In the genomic region with DNA sequence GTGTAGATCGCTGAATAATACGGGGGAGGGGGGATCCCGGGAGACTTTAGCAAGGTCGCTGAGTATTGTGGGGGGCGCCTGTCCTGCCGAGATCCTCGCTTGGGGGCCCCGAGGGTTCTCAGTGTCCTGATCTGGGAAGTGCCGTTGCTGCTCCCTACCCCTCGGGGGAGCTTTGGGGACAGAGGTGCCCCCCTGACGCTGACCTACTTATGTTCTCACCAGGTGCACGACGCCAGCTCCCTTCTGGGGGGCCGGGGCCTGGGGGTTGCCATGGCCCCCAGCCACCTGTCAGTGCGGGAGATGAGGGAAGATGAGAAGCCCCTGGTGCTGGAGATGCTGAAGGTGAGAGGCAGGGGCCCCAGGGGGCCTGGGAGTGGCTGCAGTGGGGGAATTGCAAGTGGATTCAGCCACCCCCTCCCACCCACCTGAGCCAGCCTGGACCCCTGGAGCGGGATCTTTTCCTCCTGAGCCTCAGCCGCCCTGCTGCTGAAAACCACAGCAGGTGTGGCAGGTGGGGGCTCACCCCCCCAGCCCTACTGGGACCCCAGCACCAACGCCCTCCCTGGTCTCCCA, we compare ENCODE assay signal across 6 cellular contexts. TPM values are rescaled to one million over a fixed set of nuclear protein-coding genes. Genes with fewer than 3 reads are reported as not detected.
DNase-seq lines count a peak whose midpoint lies in the region; ATAC-seq and TF ChIP-seq lines count a peak whose summit lies in the region.

No MANE protein-coding gene starts in this region.

- no peaks in the 10 kb centered on the region for H3K27me3 ChIP-seq in upper lobe of left lung

- 28 to 37% methylated on average over 5 to 17 of the region's 18 CpGs for WGBS in upper lobe of left lung, 2 donors

- no peak for DNase-seq in activated naive CD4-positive, alpha-beta T cell treated with anti-CD3 and anti-CD28 coated beads, Interleukin-2, amount 50 U/mL, for 16 hours
- DNase-seq in germinal center (ENCODE audit: low spot score) (peak; percentile 38), upper lobe of left lung (peak in 1 of 2 donors; percentile 12), NCI-H1048 (lab: John Stamatoyannopoulos, UW) (no peak)

- no peak for TF ChIP-seq CTCF in upper lobe of left lung (IDR thresholded peaks at IDR 0.05)

- no peaks in the 10 kb centered on the region for H3K9me3 Mint-ChIP-seq in activated naive CD4-positive, alpha-beta T cell treated with anti-CD3 and anti-CD28 coated beads, Interleukin-2, amount 50 U/mL, for 24 hours

- no peak for TF ChIP-seq POLR2A in upper lobe of left lung (IDR thresholded peaks at IDR 0.05)

- peak overlapping the region; percentile 75 for H3K4me3 Mint-ChIP-seq in activated naive CD4-positive, alpha-beta T cell treated with anti-CD3 and anti-CD28 coated beads, Interleukin-2, amount 50 U/mL, for 24 hours

- H3K27me3 Mint-ChIP-seq in activated naive CD4-positive, alpha-beta T cell treated with anti-CD3 and anti-CD28 coated beads, Interleukin-2, amount 50 U/mL, for 24 hours: no peaks in the 10 kb centered on the region

- peaks cover 4 to 30% (median 24%) of the 10 kb centered on the region in 4 donors for H3K36me3 ChIP-seq in upper lobe of left lung

- H3K9me3 ChIP-seq in upper lobe of left lung: no peaks in the 10 kb centered on the region

- H3K4me1 ChIP-seq in upper lobe of left lung: peaks cover 35 to 43% (median 42%) of the 10 kb centered on the region in 4 donors

- peaks cover 6% of the 10 kb centered on the region for H3K4me1 Mint-ChIP-seq in activated naive CD4-positive, alpha-beta T cell treated with anti-CD3 and anti-CD28 coated beads, Interleukin-2, amount 50 U/mL, for 24 hours

- peak overlapping the region; percentile 80 to 88 (median 85) for H3K27ac ChIP-seq in upper lobe of left lung

- H3K36me3 Mint-ChIP-seq in activated naive CD4-positive, alpha-beta T cell treated with anti-CD3 and anti-CD28 coated beads, Interleukin-2, amount 50 U/mL, for 24 hours: no peaks in the 10 kb centered on the region

- TF ChIP-seq EP300 in upper lobe of left lung (IDR thresholded peaks at IDR 0.05): no peak

- H3K4me3 ChIP-seq in upper lobe of left lung: peak overlapping the region; percentile 52 to 76 (median 54)

- ATAC-seq in upper lobe of left lung (ENCODE audit: low FRiP score in 2 of 2) (no peak), HG03039 (IDR thresholded peaks at IDR 0.05; ENCODE audit: unreplicated experiment) (no peak)

- no peak overlapping the region for H3K27ac Mint-ChIP-seq in activated naive CD4-positive, alpha-beta T cell treated with anti-CD3 and anti-CD28 coated beads, Interleukin-2, amount 50 U/mL, for 24 hours

RNA-seq across cellular contexts. Expression of gene NAT14, which starts 0.5 kb away (rescaled TPM):
- 10 to 100 TPM; 13.1 to 19.2 (median 16.3) TPM for total RNA-seq in upper lobe of left lung

RNA-seq across cellular contexts. Expression of gene SSC5D, which starts 2.7 kb away (rescaled TPM):
- 10 to 100 TPM in 1 of 6 donors, 1 to 10 TPM in 4, under 1 TPM in 1; 0.39 to 10.1 (median 6.7) TPM for total RNA-seq in upper lobe of left lung

RNA-seq across cellular contexts. Expression of gene ZNF628, which starts 9.1 kb away (rescaled TPM):
- total RNA-seq in upper lobe of left lung: 10 to 100 TPM in 5 of 6 donors, 1 to 10 TPM in 1; 9.9 to 32.1 (median 12.4) TPM

RNA-seq across cellular contexts. Expression of gene C19orf85, which starts 21.0 kb away (rescaled TPM):
- not detected for total RNA-seq in upper lobe of left lung

RNA-seq across cellular contexts. Expression of gene ISOC2, which starts 24.1 kb away (rescaled TPM):
- total RNA-seq in upper lobe of left lung: 10 to 100 TPM in 5 of 6 donors, 1 to 10 TPM in 1; 4.2 to 44.8 (median 36.7) TPM
